ENCODE assay signal across 17 cellular contexts in the genomic region with DNA sequence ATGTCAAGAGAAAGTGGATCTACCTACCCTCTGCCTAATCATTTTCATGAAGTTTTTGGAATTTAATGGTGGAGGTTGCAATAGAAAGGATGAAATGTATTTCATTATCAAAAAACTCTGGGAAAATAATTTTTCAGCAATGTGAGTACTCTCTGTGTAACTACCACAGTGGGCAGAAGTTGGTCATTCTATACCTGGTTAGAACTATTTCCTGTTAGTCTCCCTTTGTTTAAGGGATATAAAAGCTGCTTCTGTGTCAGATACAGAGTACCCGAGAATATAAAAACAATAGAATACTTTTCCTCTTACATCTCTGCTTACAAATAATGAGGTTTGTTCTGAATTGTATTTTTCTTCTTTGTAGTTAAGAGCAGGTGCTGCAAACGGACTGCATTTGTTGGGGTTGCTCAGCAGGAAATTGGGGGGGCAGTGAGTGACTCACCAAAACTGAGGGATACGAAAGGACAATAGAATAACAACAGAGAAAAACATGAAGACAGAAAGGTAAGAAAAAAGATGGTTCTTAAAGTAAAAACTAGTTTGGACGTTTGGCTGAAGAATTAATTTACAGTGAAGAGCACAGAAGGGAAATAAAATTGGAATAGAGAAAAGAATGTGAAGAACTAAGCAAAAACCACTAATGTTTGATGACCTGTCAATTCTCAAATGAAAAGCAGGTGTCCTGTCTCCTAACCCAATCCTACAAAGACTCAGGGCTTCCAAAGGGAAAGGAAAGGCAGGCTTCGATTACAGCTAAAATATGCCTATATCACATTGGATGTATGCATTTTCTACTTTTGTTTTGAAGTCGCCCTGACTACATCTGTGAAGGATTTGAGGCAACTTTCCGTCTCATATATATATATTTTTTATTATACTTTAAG.
A peak's percentile ranks its signal among the peaks of the same experiment; 100 is the strongest.
DNase-seq lines count a peak whose midpoint lies in the region; ATAC-seq, FAIRE-seq and TF ChIP-seq lines count a peak whose summit lies in the region.
"Had no signal": no experiment of that assay in that cellular context is flagged by ENCODE, and none has a peak within 500 bp of the region (broad histone marks: within the 10 kb centered on the region; RNA-seq: fewer than 3 reads in every experiment).

No MANE protein-coding gene starts in this region.

- H3K4me3 ChIP-seq in GM23338 (no peak overlapping the region), PC-9 (no peak overlapping the region), epithelial cell of esophagus (ENCODE audit: low read length) (no peak overlapping the region)
- H3K4me3 ChIP-seq: coronary artery, suprapubic skin had no signal

- no peak for TF ChIP-seq POLR2A in H54 (IDR thresholded peaks at IDR 0.05; ENCODE audit: low read depth, low read length)

- H3K9me2 ChIP-seq in GM23338 (ENCODE audit: insufficient read depth) (0 out of 2 replicates have a peak, but pooled peaks cover 3% of the 10 kb centered on the region), PC-9 (ENCODE audit: insufficient read depth) (no peaks in the 10 kb centered on the region)

- H3K27me3 ChIP-seq in GM23338 (ENCODE audit: insufficient read depth) (no peaks in the 10 kb centered on the region), PC-9 (ENCODE audit: insufficient read depth, low read depth) (no peaks in the 10 kb centered on the region)
- H3K27me3 ChIP-seq: suprapubic skin had no signal

- POLR2A ChIA-PET in PC-9 (lab: Charles Lee; ENCODE audit: unreplicated experiment): no interaction called here

- no peaks in the 10 kb centered on the region for H3K36me3 ChIP-seq in GM23338 (ENCODE audit: insufficient read depth)
- H3K36me3 ChIP-seq in PC-9 (ENCODE audit: low read depth): no peaks in the 10 kb centered on the region
- H3K36me3 ChIP-seq: suprapubic skin had no signal

- H3K27ac ChIP-seq in GM23338 (ENCODE audit: low read depth) (no peak overlapping the region), PC-9 (no peak overlapping the region)
- H3K27ac ChIP-seq: coronary artery, suprapubic skin had no signal

- DNase-seq in GM23338 (ENCODE audit: low spot score) (peak; percentile 28), PC-9 (peak in 1 of 2 experiments; percentile 22), epithelial cell of esophagus (ENCODE audit: low read depth) (peak; percentile 34), osteocyte (ENCODE audit: extremely low spot score, unreplicated experiment) (no peak), H54 (ENCODE audit: insufficient read length, low spot score) (no peak), NCI-H1048 (lab: John Stamatoyannopoulos, UW) (no peak)
- no peak for DNase-seq in activated CD8-positive, alpha-beta memory T cell treated with anti-CD3 and anti-CD28 coated beads, Interleukin-2, amount 50 U/mL, for 48 hours
- DNase-seq in stimulated activated CD4-positive, alpha-beta T cell treated with anti-CD3 and anti-CD28 coated beads, Interleukin-2, amount 100 ng/mL, for 24 hours: no peak
- DNase-seq: activated CD4-positive, alpha-beta T cell treated with anti-CD3 and anti-CD28 coated beads for 4 hours; activated effector memory CD4-positive, alpha-beta T cell treated with Interleukin-2 at 50 U/mL for 16 hours; Caco-2; head of caudate nucleus; mesenchymal stem cell; MV-4-11; NCI-H526 treated with DMSO at 0.1 percent for 48 hours had no signal

- no peaks in the 10 kb centered on the region for H4K20me1 ChIP-seq in GM23338 (replicated peaks; ENCODE audit: insufficient read depth)
- H4K20me1 ChIP-seq in PC-9 (ENCODE audit: insufficient read depth): no peaks in the 10 kb centered on the region

- 0 out of 2 replicates have a peak, but pooled peaks cover 3% of the 10 kb centered on the region for H3K9me3 ChIP-seq in PC-9 (ENCODE audit: insufficient read depth, low read depth)
- H3K9me3 ChIP-seq: Caco-2, suprapubic skin had no signal

- H3K9me3 Mint-ChIP-seq in GM23338 (no peaks in the 10 kb centered on the region), osteocyte (ENCODE audit: unreplicated experiment) (peaks cover 10% of the 10 kb centered on the region)

- peak overlapping the region; percentile 82 for H3K27ac Mint-ChIP-seq in GM23338
- H3K27ac Mint-ChIP-seq in osteocyte (ENCODE audit: unreplicated experiment): peak overlapping the region; percentile 96

- H3K79me2 ChIP-seq in GM23338 (replicated peaks; ENCODE audit: insufficient read depth): no peaks in the 10 kb centered on the region
- no peaks in the 10 kb centered on the region for H3K79me2 ChIP-seq in PC-9 (ENCODE audit: low read depth)

- no peak for TF ChIP-seq CTCF in GM23338 (conservative IDR thresholded peaks at IDR 0.05; ENCODE audit: low read depth in 2 of 2)
- TF ChIP-seq CTCF in PC-9 (conservative IDR thresholded peaks at IDR 0.05): no peak
- TF ChIP-seq CTCF in epithelial cell of esophagus (IDR thresholded peaks at IDR 0.05; ENCODE audit: insufficient read depth, low read depth, low read length, missing control alignments): no peak
- TF ChIP-seq CTCF in osteocyte (IDR thresholded peaks at IDR 0.05): no peak

- CTCF ChIA-PET in PC-9 (lab: Charles Lee): no interaction called here

- H3K4me1 ChIP-seq in GM23338 (ENCODE audit: insufficient read depth): peaks cover 13% of the 10 kb centered on the region; the same call in 1 of the 2 replicates
- H3K4me1 ChIP-seq in PC-9 (replicated peaks; ENCODE audit: insufficient read depth): peaks cover 6% of the 10 kb centered on the region; the same call in 1 of the 2 replicates
- H3K4me1 ChIP-seq: suprapubic skin had no signal

- H3F3A ChIP-seq in GM23338 (replicated peaks; ENCODE audit: low read depth): no peaks in the 10 kb centered on the region
- no peaks in the 10 kb centered on the region for H3F3A ChIP-seq in PC-9 (ENCODE audit: insufficient read depth, low read depth)

- H3K36me3 Mint-ChIP-seq in GM23338 (ENCODE audit: low read depth) (no peaks in the 10 kb centered on the region), osteocyte (ENCODE audit: unreplicated experiment) (peaks cover under 1% of the 10 kb centered on the region)

- H3K27me3 Mint-ChIP-seq in GM23338 (ENCODE audit: insufficient read depth, low read depth, poor library complexity) (peaks cover 3% of the 10 kb centered on the region), osteocyte (ENCODE audit: unreplicated experiment) (no peaks in the 10 kb centered on the region)

- BruUV-seq in PC-9 (replicated peaks; lab: Mats Ljungman, UMichigan): no TSS peak

- no peak overlapping the region for H2AFZ ChIP-seq in GM23338
- 0 out of 2 replicates have a peak overlapping the region, but pooled peaks have one; percentile 2 for H2AFZ ChIP-seq in PC-9

- intact Hi-C loops in PC-9 (cut with micrococcal nuclease; ENCODE audit: unreplicated experiment): no loop called here

- H3K4me2 ChIP-seq in GM23338 (0 out of 2 replicates have a peak overlapping the region, but pooled peaks have one; percentile 9), PC-9 (0 out of 2 replicates have a peak overlapping the region, but pooled peaks have one; percentile 4)

- H3K4me1 Mint-ChIP-seq in GM23338 (peaks cover 19% of the 10 kb centered on the region), osteocyte (ENCODE audit: unreplicated experiment) (peaks cover 66% of the 10 kb centered on the region)

- H3K4me3 Mint-ChIP-seq in GM23338: no peak overlapping the region; the same call in 2 of the 3 replicates
- peak overlapping the region; percentile 57 for H3K4me3 Mint-ChIP-seq in osteocyte (ENCODE audit: unreplicated experiment)

- peak; percentile 39 for ATAC-seq in GM23338

- no peak for FAIRE-seq in H54 (lab: Jason Lieb, UNC)

TF ChIP-seq in GM23338, 12 proteins besides CTCF, POLR2A, EP300 and RAD21 (continues in another document):
- TF ChIP-seq NANOG (IDR thresholded peaks at IDR 0.05; ENCODE audit: borderline replicate concordance): no peak
- TF ChIP-seq, protein P1, sequence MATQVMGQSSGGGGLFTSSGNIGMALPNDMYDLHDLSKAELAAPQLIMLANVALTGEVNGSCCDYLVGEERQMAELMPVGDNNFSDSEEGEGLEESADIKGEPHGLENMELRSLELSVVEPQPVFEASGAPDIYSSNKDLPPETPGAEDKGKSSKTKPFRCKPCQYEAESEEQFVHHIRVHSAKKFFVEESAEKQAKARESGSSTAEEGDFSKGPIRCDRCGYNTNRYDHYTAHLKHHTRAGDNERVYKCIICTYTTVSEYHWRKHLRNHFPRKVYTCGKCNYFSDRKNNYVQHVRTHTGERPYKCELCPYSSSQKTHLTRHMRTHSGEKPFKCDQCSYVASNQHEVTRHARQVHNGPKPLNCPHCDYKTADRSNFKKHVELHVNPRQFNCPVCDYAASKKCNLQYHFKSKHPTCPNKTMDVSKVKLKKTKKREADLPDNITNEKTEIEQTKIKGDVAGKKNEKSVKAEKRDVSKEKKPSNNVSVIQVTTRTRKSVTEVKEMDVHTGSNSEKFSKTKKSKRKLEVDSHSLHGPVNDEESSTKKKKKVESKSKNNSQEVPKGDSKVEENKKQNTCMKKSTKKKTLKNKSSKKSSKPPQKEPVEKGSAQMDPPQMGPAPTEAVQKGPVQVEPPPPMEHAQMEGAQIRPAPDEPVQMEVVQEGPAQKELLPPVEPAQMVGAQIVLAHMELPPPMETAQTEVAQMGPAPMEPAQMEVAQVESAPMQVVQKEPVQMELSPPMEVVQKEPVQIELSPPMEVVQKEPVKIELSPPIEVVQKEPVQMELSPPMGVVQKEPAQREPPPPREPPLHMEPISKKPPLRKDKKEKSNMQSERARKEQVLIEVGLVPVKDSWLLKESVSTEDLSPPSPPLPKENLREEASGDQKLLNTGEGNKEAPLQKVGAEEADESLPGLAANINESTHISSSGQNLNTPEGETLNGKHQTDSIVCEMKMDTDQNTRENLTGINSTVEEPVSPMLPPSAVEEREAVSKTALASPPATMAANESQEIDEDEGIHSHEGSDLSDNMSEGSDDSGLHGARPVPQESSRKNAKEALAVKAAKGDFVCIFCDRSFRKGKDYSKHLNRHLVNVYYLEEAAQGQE (IDR thresholded peaks at IDR 0.05; ENCODE audit: unreplicated experiment): no peak
- TF ChIP-seq JUNB (IDR thresholded peaks at IDR 0.05; ENCODE audit: unreplicated experiment): no peak
- TF ChIP-seq, protein P2, sequence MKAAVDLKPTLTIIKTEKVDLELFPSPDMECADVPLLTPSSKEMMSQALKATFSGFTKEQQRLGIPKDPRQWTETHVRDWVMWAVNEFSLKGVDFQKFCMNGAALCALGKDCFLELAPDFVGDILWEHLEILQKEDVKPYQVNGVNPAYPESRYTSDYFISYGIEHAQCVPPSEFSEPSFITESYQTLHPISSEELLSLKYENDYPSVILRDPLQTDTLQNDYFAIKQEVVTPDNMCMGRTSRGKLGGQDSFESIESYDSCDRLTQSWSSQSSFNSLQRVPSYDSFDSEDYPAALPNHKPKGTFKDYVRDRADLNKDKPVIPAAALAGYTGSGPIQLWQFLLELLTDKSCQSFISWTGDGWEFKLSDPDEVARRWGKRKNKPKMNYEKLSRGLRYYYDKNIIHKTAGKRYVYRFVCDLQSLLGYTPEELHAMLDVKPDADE (IDR thresholded peaks at IDR 0.05): no peak
- TF ChIP-seq CREB1 (CRISPR knock-in tag; IDR thresholded peaks at IDR 0.05; ENCODE audit: low read depth): no peak
- TF ChIP-seq EZH2phosphoT487 (IDR thresholded peaks at IDR 0.05; ENCODE audit: unreplicated experiment): no peak
- TF ChIP-seq EZH2 (IDR thresholded peaks at IDR 0.05; ENCODE audit: low read depth, unreplicated experiment): no peak

Comparison
In these comparisons a context has a peak if more than half of its experiments do, and no peak if none do; other contexts are left out.
1. DNase-seq: peak in GM23338 (single experiment) and epithelial cell of esophagus (single experiment); none in osteocyte (single experiment), activated CD8-positive, alpha-beta memory T cell treated with anti-CD3 and anti-CD28 coated beads, Interleukin-2, amount 50 U/mL, for 48 hours (single experiment), H54 (single experiment), stimulated activated CD4-positive, alpha-beta T cell treated with anti-CD3 and anti-CD28 coated beads, Interleukin-2, amount 100 ng/mL, for 24 hours (0 of 2) and NCI-H1048 (single experiment).